Comparison of ENCODE assay signal across 9 cellular contexts in the genomic region with DNA sequence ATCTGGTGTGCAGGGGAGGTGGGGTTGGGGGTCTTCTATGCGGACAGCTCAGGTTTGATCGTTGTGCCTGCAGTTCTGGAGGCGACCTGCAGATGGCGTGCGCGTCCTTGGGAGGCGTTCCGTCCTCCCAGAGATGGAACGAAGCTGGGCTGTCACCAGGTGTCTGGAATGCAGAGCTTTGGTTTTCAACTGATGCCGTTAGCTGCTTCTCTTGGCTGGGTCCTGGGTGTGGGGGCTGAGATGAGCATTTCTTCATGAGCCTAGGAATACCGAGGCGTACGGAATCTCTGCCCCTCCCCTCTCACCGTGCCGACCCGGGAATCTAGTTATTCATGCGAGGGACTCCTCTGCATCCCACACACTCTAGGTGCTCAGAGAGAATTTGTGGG.
DNase-seq lines count a peak whose midpoint lies in the region; ATAC-seq and TF ChIP-seq lines count a peak whose summit lies in the region.
"Had no signal": no experiment of that assay in that cellular context is flagged by ENCODE, and none has a peak within 500 bp of the region (broad histone marks: within the 10 kb centered on the region; RNA-seq: fewer than 3 reads in every experiment).

No MANE protein-coding gene starts in this region.

- H3K36me3 ChIP-seq in CD4-positive, CD25-positive, alpha-beta regulatory T cell (ENCODE audit: control insufficient read depth, insufficient read depth, low read length), result no peaks in the 10 kb centered on the region
- H3K36me3 ChIP-seq in Panc1 (ENCODE audit: control insufficient read depth, insufficient read depth, low read length) (no peaks in the 10 kb centered on the region), neutrophil (no peaks in the 10 kb centered on the region)

- BruUV-seq in Panc1 (replicated peaks; lab: Mats Ljungman, UMichigan), result no TSS peak

- no peaks in the 10 kb centered on the region for H3K9me3 Mint-ChIP-seq in CD4-positive, CD25-positive, alpha-beta regulatory T cell
- H3K9me3 Mint-ChIP-seq in activated T-helper 1 cell treated with anti-CD3 and anti-CD28 coated beads, Interleukin-12 subunit alpha, Interleukin-12 subunit beta, Interleukin-2, Interleukin-4 antibody, amounts not matched to agents 30 ng/mL and 10 ng/mL and 1 ng/mL, durations not matched to agents 14 hours and 24 hours and 36 hours, result no peaks in the 10 kb centered on the region
- H3K9me3 Mint-ChIP-seq: IgD-negative memory B cell had no signal

- no peaks in the 10 kb centered on the region for H3K27me3 ChIP-seq in CD4-positive, CD25-positive, alpha-beta regulatory T cell (ENCODE audit: control insufficient read depth, insufficient read depth, low read length)
- no peaks in the 10 kb centered on the region; the same call in 1 of the 2 replicates for H3K27me3 ChIP-seq in Panc1 (ENCODE audit: control insufficient read depth, insufficient read depth, low read length)
- no peaks in the 10 kb centered on the region for H3K27me3 ChIP-seq in neutrophil

- TF ChIP-seq CTCF in Panc1 (IDR thresholded peaks at IDR 0.05) (peak; percentile 100), neutrophil (IDR thresholded peaks at IDR 0.05) (peak; percentile 82)

- intact Hi-C loops in Panc1 (cut with micrococcal nuclease; ENCODE audit: unreplicated experiment), result loop anchor here (2.0 to 10.0 kb wide), 3 partner anchors 196 to 529 kb away; no protein-coding TSS in a partner anchor
- intact Hi-C loops in activated T-helper 1 cell treated with anti-CD3 and anti-CD28 coated beads, Interleukin-12 subunit alpha, Interleukin-12 subunit beta, Interleukin-2, Interleukin-4 antibody, amounts not matched to agents 30 ng/mL and 10 ng/mL and 1 ng/mL, durations not matched to agents 14 hours and 24 hours and 36 hours (cut with micrococcal nuclease), result loop anchor here (1.0 to 10.0 kb wide), 5 partner anchors 53 to 629 kb away; no protein-coding TSS in a partner anchor

- peaks cover 4% of the 10 kb centered on the region for H3K27me3 Mint-ChIP-seq in CD4-positive, CD25-positive, alpha-beta regulatory T cell
- H3K27me3 Mint-ChIP-seq in activated T-helper 1 cell treated with anti-CD3 and anti-CD28 coated beads, Interleukin-12 subunit alpha, Interleukin-12 subunit beta, Interleukin-2, Interleukin-4 antibody, amounts not matched to agents 30 ng/mL and 10 ng/mL and 1 ng/mL, durations not matched to agents 14 hours and 24 hours and 36 hours (ENCODE audit: insufficient read depth), result peaks cover 3% of the 10 kb centered on the region

- H3K9me3 ChIP-seq in CD4-positive, CD25-positive, alpha-beta regulatory T cell (ENCODE audit: control insufficient read depth in 2 of 2, low read length in 2 of 2), result no peaks in the 10 kb centered on the region
- H3K9me3 ChIP-seq in Panc1 (ENCODE audit: control insufficient read depth, insufficient read depth, low read depth, low read length), result no peaks in the 10 kb centered on the region
- no peaks in the 10 kb centered on the region for H3K9me3 ChIP-seq in neutrophil

- H3K4me1 ChIP-seq in CD4-positive, CD25-positive, alpha-beta regulatory T cell (ENCODE audit: control insufficient read depth, insufficient read depth, low read length, poor library complexity, severe bottlenecking), result peaks cover 6% of the 10 kb centered on the region
- H3K4me1 ChIP-seq in Panc1 (ENCODE audit: control insufficient read depth, insufficient read depth, low read length), result no peaks in the 10 kb centered on the region
- H3K4me1 ChIP-seq in neutrophil (ENCODE audit: control insufficient read depth in 1 of 2, insufficient read depth in 1 of 2, low read depth in 1 of 2, low read length in 1 of 2), result peaks cover 0 to 4% of the 10 kb centered on the region in 2 experiments

- in situ Hi-C loops in Panc1 (cut with HindIII; ENCODE audit: low pct_unique_long_range_greater_than_20kb, low sequenced_read_pairs), result loop anchor here (25.0 kb wide), 1 partner anchor 386 kb away; a partner anchor contains a TSS

- no peak overlapping the region for H3K27ac Mint-ChIP-seq in CD4-positive, CD25-positive, alpha-beta regulatory T cell
- H3K27ac Mint-ChIP-seq in activated T-helper 1 cell treated with anti-CD3 and anti-CD28 coated beads, Interleukin-12 subunit alpha, Interleukin-12 subunit beta, Interleukin-2, Interleukin-4 antibody, amounts not matched to agents 30 ng/mL and 10 ng/mL and 1 ng/mL, durations not matched to agents 14 hours and 24 hours and 36 hours, result no peak overlapping the region

- peak; percentile 43 to 57 (median 49) for DNase-seq in CD4-positive, CD25-positive, alpha-beta regulatory T cell
- peak; percentile 63 for DNase-seq in HK-2 (ENCODE audit: unreplicated experiment)
- DNase-seq in Panc1 (ENCODE audit: low read depth, low spot score), result peak; percentile 55
- peak; percentile 44 for DNase-seq in activated T-helper 1 cell treated with anti-CD3 and anti-CD28 coated beads, Interleukin-12 subunit alpha, Interleukin-12 subunit beta, Interleukin-2, Interleukin-4 antibody, amounts not matched to agents 30 ng/mL and 10 ng/mL and 1 ng/mL, durations not matched to agents 14 hours and 24 hours and 36 hours (ENCODE audit: low spot score)
- DNase-seq in fibroblast of the conjunctiva (ENCODE audit: low read depth), result peak; percentile 26
- DNase-seq in substantia nigra (lab: John Stamatoyannopoulos, UW), result peak in 40 of 49 donors; percentile 18 to 80 (median 60)

- POLR2A ChIA-PET in Panc1 (lab: Charles Lee), result interaction anchor here (0.6 kb wide), 1 partner anchor 50 kb away, joined by 3 read pairs; no protein-coding TSS in a partner anchor

- peak overlapping the region in 1 of 4 donors; percentile 6 for H3K4me3 Mint-ChIP-seq in CD4-positive, CD25-positive, alpha-beta regulatory T cell
- no peak overlapping the region for H3K4me3 Mint-ChIP-seq in activated T-helper 1 cell treated with anti-CD3 and anti-CD28 coated beads, Interleukin-12 subunit alpha, Interleukin-12 subunit beta, Interleukin-2, Interleukin-4 antibody, amounts not matched to agents 30 ng/mL and 10 ng/mL and 1 ng/mL, durations not matched to agents 14 hours and 24 hours and 36 hours

- no peaks in the 10 kb centered on the region for H3K36me3 Mint-ChIP-seq in CD4-positive, CD25-positive, alpha-beta regulatory T cell
- no peaks in the 10 kb centered on the region for H3K36me3 Mint-ChIP-seq in activated T-helper 1 cell treated with anti-CD3 and anti-CD28 coated beads, Interleukin-12 subunit alpha, Interleukin-12 subunit beta, Interleukin-2, Interleukin-4 antibody, amounts not matched to agents 30 ng/mL and 10 ng/mL and 1 ng/mL, durations not matched to agents 14 hours and 24 hours and 36 hours (ENCODE audit: low read depth)
- H3K36me3 Mint-ChIP-seq: IgD-negative memory B cell had no signal

- CTCF ChIA-PET in Panc1 (lab: Charles Lee), result interaction anchor here (0.5 to 4.3 kb wide), 29 partner anchors 10 to 626 kb away, joined by 3 to 50 read pairs (median 4); no protein-coding TSS in a partner anchor

- H3K4me3 ChIP-seq in CD4-positive, CD25-positive, alpha-beta regulatory T cell (ENCODE audit: low read depth, low read length), result peak overlapping the region; percentile 37
- H3K4me3 ChIP-seq in Panc1 (ENCODE audit: low read depth in 2 of 2, low read length in 2 of 2) (no peak overlapping the region; a peak in 1 of 4 replicates), neutrophil (ENCODE audit: low read depth in 1 of 2, low read length in 1 of 2) (no peak overlapping the region)

- peaks cover 0 to 12% (median 6%) of the 10 kb centered on the region in 4 donors for H3K4me1 Mint-ChIP-seq in CD4-positive, CD25-positive, alpha-beta regulatory T cell
- H3K4me1 Mint-ChIP-seq in activated T-helper 1 cell treated with anti-CD3 and anti-CD28 coated beads, Interleukin-12 subunit alpha, Interleukin-12 subunit beta, Interleukin-2, Interleukin-4 antibody, amounts not matched to agents 30 ng/mL and 10 ng/mL and 1 ng/mL, durations not matched to agents 14 hours and 24 hours and 36 hours (ENCODE audit: low read depth), result no peaks in the 10 kb centered on the region
- H3K4me1 Mint-ChIP-seq: IgD-negative memory B cell had no signal

- ATAC-seq in CD4-positive, CD25-positive, alpha-beta regulatory T cell (ENCODE audit: low read depth in 2 of 2), result peak; percentile 48 to 53
- ATAC-seq in Panc1 (peak; percentile 81), HG03432 (IDR thresholded peaks at IDR 0.05; ENCODE audit: unreplicated experiment) (no peak)

- H3K27ac ChIP-seq in CD4-positive, CD25-positive, alpha-beta regulatory T cell (ENCODE audit: insufficient read depth, low read length, poor library complexity, severe bottlenecking), result no peak overlapping the region
- no peak overlapping the region for H3K27ac ChIP-seq in Panc1 (ENCODE audit: low read length)
- H3K27ac ChIP-seq in neutrophil, result no peak overlapping the region
- no peak overlapping the region for H3K27ac ChIP-seq in substantia nigra (ENCODE audit: low read depth, low read length, poor library complexity, severe bottlenecking)
